Comparison of ENCODE assay signal across 1 cellular context in the genomic region with DNA sequence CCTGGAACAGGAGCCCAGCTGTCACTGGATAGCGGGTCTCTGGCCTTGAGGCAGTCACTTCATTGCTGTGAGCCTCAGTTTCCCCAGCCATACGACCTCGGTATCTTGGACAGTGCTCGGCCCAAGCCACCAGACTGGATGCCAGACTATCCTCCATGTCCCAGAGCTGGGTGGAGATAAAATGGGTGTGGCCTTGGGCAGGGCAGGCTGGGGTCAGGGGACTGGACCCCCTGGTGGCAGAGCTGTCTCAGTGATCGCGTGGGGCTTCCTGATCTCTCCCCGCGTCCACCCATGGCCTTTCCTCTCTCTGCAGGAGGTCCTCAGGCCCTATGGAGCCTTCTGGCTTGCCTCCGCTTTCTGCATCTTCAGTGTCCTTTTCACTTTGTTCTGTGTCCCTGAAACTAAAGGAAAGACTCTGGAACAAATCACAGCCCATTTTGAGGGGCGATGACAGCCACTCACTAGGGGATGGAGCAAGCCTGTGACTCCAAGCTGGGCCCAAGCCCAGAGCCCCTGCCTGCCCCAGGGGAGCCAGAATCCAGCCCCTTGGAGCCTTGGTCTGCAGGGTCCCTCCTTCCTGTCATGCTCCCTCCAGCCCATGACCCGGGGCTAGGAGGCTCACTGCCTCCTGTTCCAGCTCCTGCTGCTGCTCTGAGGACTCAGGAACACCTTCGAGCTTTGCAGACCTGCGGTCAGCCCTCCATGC.
TF ChIP-seq lines count a peak whose summit lies in the region.

No MANE protein-coding gene starts in this region.

TF ChIP-seq in endothelial cell of umbilical vein, 7 proteins besides CTCF, POLR2A, EP300 and RAD21:
- no peak for TF ChIP-seq MYC (IDR thresholded peaks at IDR 0.05; ENCODE audit: low read depth, low read length)
- no peak for TF ChIP-seq EZH2 (IDR thresholded peaks at IDR 0.05; ENCODE audit: borderline replicate concordance, low read depth, low read length, severe bottlenecking)
- TF ChIP-seq JUN (IDR thresholded peaks at IDR 0.05; ENCODE audit: borderline replicate concordance, insufficient read depth, insufficient read length, low read depth) = no peak
TF ChIP-seq in endothelial cell of umbilical vein: peak in this region for 0.
